ENCODE assay signal across 1 cellular context in genomic region chr2:45709137-45709536, GRCh38.
TF ChIP-seq lines count a peak whose summit lies in the region.

No MANE protein-coding gene starts in this region.

TF ChIP-seq in HepG2, 621 proteins besides CTCF, POLR2A, EP300 and RAD21 (continued from another document):
- TF ChIP-seq MEIS2 (CRISPR knock-in tag; IDR thresholded peaks at IDR 0.05) (no peak), ZNF781 (CRISPR knock-in tag; IDR thresholded peaks at IDR 0.05; ENCODE audit: borderline replicate concordance, not compliant biosample characterization) (no peak), ZBTB46 (CRISPR knock-in tag; IDR thresholded peaks at IDR 0.05; ENCODE audit: borderline replicate concordance) (no peak), ZNF607 (CRISPR knock-in tag; IDR thresholded peaks at IDR 0.05; ENCODE audit: borderline replicate concordance) (no peak), ZNF24 (IDR thresholded peaks at IDR 0.05) (no peak), ATF1 (CRISPR knock-in tag; IDR thresholded peaks at IDR 0.05) (no peak), HNRNPH1 (optimal IDR thresholded peaks at IDR 0.05; ENCODE audit: low read depth, low read length) (no peak), THAP8 (CRISPR knock-in tag; IDR thresholded peaks at IDR 0.05; ENCODE audit: borderline replicate concordance) (no peak), KAT7 (CRISPR knock-in tag; IDR thresholded peaks at IDR 0.05; ENCODE audit: borderline replicate concordance) (no peak), ZNF407 (CRISPR knock-in tag; IDR thresholded peaks at IDR 0.05; ENCODE audit: not compliant biosample characterization) (no peak), NR2F2 (IDR thresholded peaks at IDR 0.05; ENCODE audit: borderline replicate concordance, low read depth) (no peak), ESRRA (CRISPR knock-in tag; IDR thresholded peaks at IDR 0.05; ENCODE audit: low read depth) (no peak)
